In the genomic region with DNA sequence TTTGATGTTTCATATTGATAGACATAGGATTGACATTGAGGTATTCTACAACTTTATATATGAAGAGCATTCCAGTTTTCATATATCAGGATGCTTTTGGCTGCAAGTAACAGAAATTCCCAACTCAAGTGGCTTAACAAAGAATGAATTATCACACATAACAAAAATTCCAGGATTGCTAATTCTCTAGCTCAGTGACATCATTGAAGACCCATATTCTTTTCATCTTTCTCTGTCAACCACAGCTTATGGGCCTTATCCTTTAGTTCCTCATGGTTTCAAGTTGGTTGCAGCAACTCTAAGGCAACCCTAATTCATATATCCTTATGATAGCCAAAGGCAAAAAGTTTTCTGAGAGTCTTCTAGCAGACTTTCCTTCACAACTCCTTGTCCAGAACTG, we compare ENCODE assay signal across 20 cellular contexts.
"Had no signal": no experiment of that assay in that cellular context is flagged by ENCODE, and none has a peak within 500 bp of the region (broad histone marks: within the 10 kb centered on the region; RNA-seq: fewer than 3 reads in every experiment).

No MANE protein-coding gene starts in this region.

- H3K4me1 ChIP-seq: gastroesophageal sphincter, spleen, testis had no signal

- H3K27ac Mint-ChIP-seq: dendritic cell treated with granulocyte-macrophage colony-stimulating factor and Interleukin-4, amounts not matched to agents 40 ng/mL and 50 ng/mL, for 4 days; naive thymus-derived CD4-positive, alpha-beta T cell; nephron progenitor cell; stimulated activated memory B cell treated with anti-CD40 and anti-IgM and Interleukin-4, amounts not matched to agents 10 μg/mL and 1 μg/mL and 100 μg/mL, for 72 hours; stimulated activated naive CD8-positive, alpha-beta T cell treated with anti-CD3 and anti-CD28 coated beads, Interleukin-15, Interleukin-2, amounts not matched to agents 100 ng/mL and 50 ng/mL, for 24 hours had no signal

- H3K4me2 ChIP-seq: hepatocyte had no signal

- DNase-seq: cerebellar nuclear complex; left colon; left ventricle myocardium superior; naive thymus-derived CD4-positive, alpha-beta T cell; nephron progenitor cell; spleen; stimulated activated CD4-positive, alpha-beta T cell treated with anti-CD3 and anti-CD28 coated beads, Interleukin-15, amount 100 ng/mL, for 24 hours; stimulated activated CD4-positive, alpha-beta T cell treated with anti-CD3 and anti-CD28 coated beads, Interleukin-1b, Interleukin-23, amount 100 ng/mL, for 48 hours; stimulated activated CD4-positive, alpha-beta T cell treated with anti-CD3 and anti-CD28 coated beads, Interleukin-4, amount 100 ng/mL, for 24 hours; testis; upper lobe of right lung had no signal

- H3K4me3 Mint-ChIP-seq: dendritic cell treated with granulocyte-macrophage colony-stimulating factor and Interleukin-4, amounts not matched to agents 40 ng/mL and 50 ng/mL, for 4 days; naive thymus-derived CD4-positive, alpha-beta T cell; nephron progenitor cell; stimulated activated memory B cell treated with anti-CD40 and anti-IgM and Interleukin-4, amounts not matched to agents 10 μg/mL and 1 μg/mL and 100 μg/mL, for 72 hours; stimulated activated naive CD8-positive, alpha-beta T cell treated with anti-CD3 and anti-CD28 coated beads, Interleukin-15, Interleukin-2, amounts not matched to agents 100 ng/mL and 50 ng/mL, for 24 hours had no signal

- H3K4me1 Mint-ChIP-seq: naive thymus-derived CD4-positive, alpha-beta T cell; stimulated activated memory B cell treated with anti-CD40 and anti-IgM and Interleukin-4, amounts not matched to agents 10 μg/mL and 1 μg/mL and 100 μg/mL, for 72 hours had no signal

- ATAC-seq: gastroesophageal sphincter; left colon; left ventricle myocardium superior; naive thymus-derived CD4-positive, alpha-beta T cell; sciatic nerve; stimulated activated memory B cell treated with anti-CD40 and anti-IgM and Interleukin-4, amounts not matched to agents 10 μg/mL and 1 μg/mL and 100 μg/mL, for 72 hours; upper lobe of right lung had no signal

- H3K36me3 ChIP-seq: gastroesophageal sphincter, upper lobe of right lung had no signal

- FAIRE-seq: colon, endothelial cell of umbilical vein had no signal

- H3K27me3 ChIP-seq: gastroesophageal sphincter, hepatocyte, spleen, testis, tibial nerve, upper lobe of right lung had no signal

- H3K9me3 ChIP-seq: gastroesophageal sphincter, spleen, testis, tibial nerve, upper lobe of right lung had no signal

- H3K27me3 Mint-ChIP-seq: dendritic cell treated with granulocyte-macrophage colony-stimulating factor and Interleukin-4, amounts not matched to agents 40 ng/mL and 50 ng/mL, for 4 days; naive thymus-derived CD4-positive, alpha-beta T cell; stimulated activated memory B cell treated with anti-CD40 and anti-IgM and Interleukin-4, amounts not matched to agents 10 μg/mL and 1 μg/mL and 100 μg/mL, for 72 hours; stimulated activated naive CD8-positive, alpha-beta T cell treated with anti-CD3 and anti-CD28 coated beads, Interleukin-15, Interleukin-2, amounts not matched to agents 100 ng/mL and 50 ng/mL, for 24 hours had no signal

- H3K4me3 ChIP-seq: gastroesophageal sphincter, hepatocyte, spleen, testis, tibial nerve, upper lobe of right lung had no signal

- H2AFZ ChIP-seq: hepatocyte had no signal

- H3K79me2 ChIP-seq: hepatocyte had no signal

- H3K27ac ChIP-seq: gastroesophageal sphincter, hepatocyte, spleen, testis, tibial nerve, upper lobe of right lung had no signal

- H3K9me3 Mint-ChIP-seq: dendritic cell treated with granulocyte-macrophage colony-stimulating factor and Interleukin-4, amounts not matched to agents 40 ng/mL and 50 ng/mL, for 4 days; naive thymus-derived CD4-positive, alpha-beta T cell; nephron progenitor cell; stimulated activated memory B cell treated with anti-CD40 and anti-IgM and Interleukin-4, amounts not matched to agents 10 μg/mL and 1 μg/mL and 100 μg/mL, for 72 hours; stimulated activated naive CD8-positive, alpha-beta T cell treated with anti-CD3 and anti-CD28 coated beads, Interleukin-15, Interleukin-2, amounts not matched to agents 100 ng/mL and 50 ng/mL, for 24 hours had no signal
